Comparison of ENCODE assay signal across 13 cellular contexts in genomic region chr1:211738096-211738708, GRCh38.
A peak's percentile ranks its signal among the peaks of the same experiment; 100 is the strongest.
DNase-seq lines count a peak whose midpoint lies in the region; ATAC-seq and TF ChIP-seq lines count a peak whose summit lies in the region.
"Had no signal": no experiment of that assay in that cellular context is flagged by ENCODE, and none has a peak within 500 bp of the region (broad histone marks: within the 10 kb centered on the region; RNA-seq: fewer than 3 reads in every experiment).

No MANE protein-coding gene starts in this region.

- no peaks in the 10 kb centered on the region for H4K20me1 ChIP-seq in mammary epithelial cell (ENCODE audit: insufficient read depth, low read length)
- H4K20me1 ChIP-seq: BLaER1 had no signal

- CTCF ChIA-PET in mammary epithelial cell (lab: Charles Lee; ENCODE audit: low non-redundant PET) = no interaction called here
- CTCF ChIA-PET in Panc1 (lab: Charles Lee) = no interaction called here

- 51% methylated on average over 9 of the region's 9 CpGs for WGBS in mammary epithelial cell (ENCODE audit: low coverage, missing lambda C conversion rate)
- WGBS in thymus = 41% methylated on average over 9 of the region's 9 CpGs

- H3K9ac ChIP-seq in mammary epithelial cell (ENCODE audit: insufficient read depth, low read length) = no peak overlapping the region
- H3K9ac ChIP-seq: BLaER1 had no signal

- H3K9me3 ChIP-seq in mammary epithelial cell (replicated peaks; ENCODE audit: insufficient read depth, low read length) = no peaks in the 10 kb centered on the region
- no peaks in the 10 kb centered on the region for H3K9me3 ChIP-seq in breast epithelium
- no peaks in the 10 kb centered on the region for H3K9me3 ChIP-seq in Panc1 (ENCODE audit: control insufficient read depth, insufficient read depth, low read depth, low read length)
- H3K9me3 ChIP-seq in thymus (ENCODE audit: control insufficient read depth) = no peaks in the 10 kb centered on the region
- H3K9me3 ChIP-seq: BLaER1, upper lobe of right lung had no signal

- dilution Hi-C loops in mammary epithelial cell (cut with HindIII; ENCODE audit: low sequenced_read_pairs) = loop anchor here (5.0 kb wide), 1 partner anchor 56 kb away; no protein-coding TSS in a partner anchor

- no peak for TF ChIP-seq POLR2A in breast epithelium (IDR thresholded peaks at IDR 0.05)

- intact Hi-C loops in mammary epithelial cell (cut with micrococcal nuclease) (loop anchor here (5.0 kb wide), 1 partner anchor 41 kb away; no protein-coding TSS in a partner anchor), breast epithelium (cut with DNase I; ENCODE audit: low total_unique reads) (no loop called here), Panc1 (cut with micrococcal nuclease; ENCODE audit: unreplicated experiment) (no loop called here)

- H2AFZ ChIP-seq in mammary epithelial cell (ENCODE audit: low read depth, low read length) = peak overlapping the region; percentile 60

- DNase-seq in mammary epithelial cell (no peak), breast epithelium (ENCODE audit: low spot score in 2 of 2) (no peak), Panc1 (ENCODE audit: low read depth, low spot score) (no peak), DMS 273 (lab: John Stamatoyannopoulos, UW; ENCODE audit: unreplicated experiment) (no peak), NCI-H146 (lab: John Stamatoyannopoulos, UW) (no peak)
- DNase-seq: activated effector memory CD4-positive, alpha-beta T cell treated with Interleukin-2 at 50 U/mL for 16 hours; NCI-H1092; SW 1271; upper lobe of right lung had no signal

- H3K4me1 ChIP-seq in mammary epithelial cell (ENCODE audit: insufficient read depth, low read length) = peaks cover 28% of the 10 kb centered on the region
- H3K4me1 ChIP-seq in breast epithelium = peaks cover 3% of the 10 kb centered on the region in 2 donors
- peaks cover 80% of the 10 kb centered on the region for H3K4me1 ChIP-seq in Panc1 (ENCODE audit: control insufficient read depth, insufficient read depth, low read length)
- H3K4me1 ChIP-seq in thymus (ENCODE audit: control insufficient read depth, insufficient read depth, low read length) = peaks cover 27% of the 10 kb centered on the region
- H3K4me1 ChIP-seq: upper lobe of right lung had no signal

- H3K27me3 ChIP-seq in mammary epithelial cell (ENCODE audit: insufficient read depth, low read length) (no peaks in the 10 kb centered on the region), breast epithelium (no peaks in the 10 kb centered on the region), Panc1 (ENCODE audit: control insufficient read depth, insufficient read depth, low read length) (no peaks in the 10 kb centered on the region), layer of hippocampus (ENCODE audit: control insufficient read depth, insufficient read depth, low read length) (no peaks in the 10 kb centered on the region), thymus (ENCODE audit: control insufficient read depth, insufficient read depth) (no peaks in the 10 kb centered on the region)
- H3K27me3 ChIP-seq: BLaER1, cardiac muscle cell, upper lobe of right lung had no signal

- POLR2A ChIA-PET in Panc1 (lab: Charles Lee) = no interaction called here

- H3K79me2 ChIP-seq in mammary epithelial cell (ENCODE audit: insufficient read depth, low read length) = no peaks in the 10 kb centered on the region

- no peak for ATAC-seq in Panc1

- H3K27ac ChIP-seq in mammary epithelial cell (ENCODE audit: insufficient read depth, low read depth, low read length) (no peak overlapping the region), breast epithelium (no peak overlapping the region), Panc1 (ENCODE audit: low read length) (peak overlapping the region; percentile 99), layer of hippocampus (ENCODE audit: low read depth, low read length) (peak overlapping the region; percentile 98), thymus (ENCODE audit: low read depth) (peak overlapping the region; percentile 75)
- H3K27ac ChIP-seq: BLaER1, cardiac muscle cell, upper lobe of right lung had no signal

- TF ChIP-seq CTCF in mammary epithelial cell (conservative IDR thresholded peaks at IDR 0.05 in 1 of 2, IDR thresholded peaks at IDR 0.05 in 1 of 2; ENCODE audit: extremely low read depth in 1 of 2, insufficient read depth in 1 of 2, low read depth in 1 of 2, low read length in 2 of 2) = no peak
- no peak for TF ChIP-seq CTCF in breast epithelium (IDR thresholded peaks at IDR 0.05)
- no peak for TF ChIP-seq CTCF in Panc1 (IDR thresholded peaks at IDR 0.05)

- H3K36me3 ChIP-seq in mammary epithelial cell (ENCODE audit: insufficient read depth, low read length) (no peaks in the 10 kb centered on the region), breast epithelium (no peaks in the 10 kb centered on the region), Panc1 (ENCODE audit: control insufficient read depth, insufficient read depth, low read length) (no peaks in the 10 kb centered on the region), thymus (ENCODE audit: control insufficient read depth, insufficient read depth) (no peaks in the 10 kb centered on the region)
- H3K36me3 ChIP-seq: BLaER1, cardiac muscle cell, upper lobe of right lung had no signal

- BruUV-seq in mammary epithelial cell (replicated peaks; lab: Mats Ljungman, UMichigan) = no TSS peak
- no TSS peak for BruUV-seq in Panc1 (replicated peaks; lab: Mats Ljungman, UMichigan)

- no peak overlapping the region for H3K4me2 ChIP-seq in mammary epithelial cell (ENCODE audit: insufficient read depth, low read depth, low read length)
- H3K4me2 ChIP-seq: BLaER1 had no signal

- H3K4me3 ChIP-seq in mammary epithelial cell (replicated peaks in 1 of 3; ENCODE audit: insufficient read depth in 1 of 3, low read depth in 2 of 3, low read length in 3 of 3) (no peak overlapping the region), breast epithelium (no peak overlapping the region), Panc1 (ENCODE audit: low read depth in 2 of 2, low read length in 2 of 2) (no peak overlapping the region), thymus (ENCODE audit: low read length) (no peak overlapping the region)
- H3K4me3 ChIP-seq: BLaER1, cardiac muscle cell, upper lobe of right lung had no signal

- in situ Hi-C loops in mammary epithelial cell (cut with MboI; ENCODE audit: low sequenced_read_pairs in 2 of 2) (no loop called here), Panc1 (cut with HindIII; ENCODE audit: low pct_unique_long_range_greater_than_20kb, low sequenced_read_pairs) (no loop called here)

Comparison
In these comparisons a context has a peak if more than half of its experiments do, and no peak if none do; other contexts are left out.
1. H3K27ac ChIP-seq: peak in Panc1 (single experiment), layer of hippocampus (single experiment) and thymus (single experiment); none in mammary epithelial cell (single experiment) and breast epithelium (0 of 2).